In genomic region chr20:57013741-57014140, GRCh38 we compare ENCODE assay signal across 13 cellular contexts.
A peak's percentile ranks its signal among the peaks of the same experiment; 100 is the strongest.
DNase-seq lines count a peak whose midpoint lies in the region; TF ChIP-seq lines count a peak whose summit lies in the region.
"Had no signal": no experiment of that assay in that cellular context is flagged by ENCODE, and none has a peak within 500 bp of the region (broad histone marks: within the 10 kb centered on the region; RNA-seq: fewer than 3 reads in every experiment).

No MANE protein-coding gene starts in this region.

- no peak for TF ChIP-seq CTCF in mammary epithelial cell (conservative IDR thresholded peaks at IDR 0.05 in 1 of 2, IDR thresholded peaks at IDR 0.05 in 1 of 2; ENCODE audit: extremely low read depth in 1 of 2, insufficient read depth in 1 of 2, low read depth in 1 of 2, low read length in 2 of 2)
- TF ChIP-seq CTCF in breast epithelium (IDR thresholded peaks at IDR 0.05), result no peak
- no peak for TF ChIP-seq CTCF in VCaP (conservative IDR thresholded peaks at IDR 0.05)
- no peak for TF ChIP-seq CTCF in BE2C (IDR thresholded peaks at IDR 0.05; ENCODE audit: low read depth, low read length)
- no peak for TF ChIP-seq CTCF in stomach (IDR thresholded peaks at IDR 0.05)

- WGBS in mammary epithelial cell (ENCODE audit: low coverage, missing lambda C conversion rate), result 12% methylated on average over 19 of the region's 19 CpGs
- WGBS in stomach, 5 donors, result 3 to 6% (median 5%) methylated on average over 19 of the region's 19 CpGs

- H3K9ac ChIP-seq in mammary epithelial cell (ENCODE audit: insufficient read depth, low read length), result no peak overlapping the region
- H3K9ac ChIP-seq: KMS-11 had no signal

- TF ChIP-seq POLR2A in breast epithelium (IDR thresholded peaks at IDR 0.05) (no peak), stomach (IDR thresholded peaks at IDR 0.05) (no peak)

- H3K4me1 ChIP-seq in mammary epithelial cell (ENCODE audit: insufficient read depth, low read length), result peaks cover 4% of the 10 kb centered on the region
- no peaks in the 10 kb centered on the region for H3K4me1 ChIP-seq in breast epithelium
- H3K4me1 ChIP-seq in BE2C, result no peaks in the 10 kb centered on the region
- H3K4me1 ChIP-seq in stomach, result peaks cover 0 to 4% (median 0%) of the 10 kb centered on the region in 4 donors
- H3K4me1 ChIP-seq: pancreas had no signal

- DNase-seq in mammary epithelial cell (peak; percentile 18), breast epithelium (ENCODE audit: low spot score in 2 of 2) (no peak), islet precursor cell (peak; percentile 88), BE2C (no peak), globus pallidus (ENCODE audit: low spot score) (no peak), medulla oblongata (ENCODE audit: extremely low spot score) (no peak), stomach (no peak)
- DNase-seq: activated B cell treated with CpG ODN at 0.5 μM for 24 hours; activated naive CD4-positive, alpha-beta T cell treated with anti-CD3 and anti-CD28 coated beads, Interleukin-2, amount 10 ng/mL, durations not matched to agents 7 days and 5 days; NCI-H2029 treated with DMSO at 0.1 percent for 48 hours had no signal

- CTCF ChIA-PET in mammary epithelial cell (lab: Charles Lee; ENCODE audit: low non-redundant PET), result no interaction called here

- H3K27ac ChIP-seq in mammary epithelial cell (ENCODE audit: insufficient read depth, low read depth, low read length), result no peak overlapping the region
- H3K27ac ChIP-seq in breast epithelium, result no peak overlapping the region
- H3K27ac ChIP-seq in VCaP, result peak overlapping the region; percentile 44
- H3K27ac ChIP-seq in stomach, result no peak overlapping the region
- H3K27ac ChIP-seq: KMS-11, pancreas had no signal

- H3K36me3 ChIP-seq in mammary epithelial cell (ENCODE audit: insufficient read depth, low read length) (no peaks in the 10 kb centered on the region), breast epithelium (no peaks in the 10 kb centered on the region), BE2C (no peaks in the 10 kb centered on the region), stomach (no peaks in the 10 kb centered on the region)
- H3K36me3 ChIP-seq: pancreas had no signal

- dilution Hi-C loops in mammary epithelial cell (cut with HindIII; ENCODE audit: low sequenced_read_pairs), result no loop called here

- no peak overlapping the region for H3K4me3 ChIP-seq in mammary epithelial cell (replicated peaks in 1 of 3; ENCODE audit: insufficient read depth in 1 of 3, low read depth in 2 of 3, low read length in 3 of 3)
- peak overlapping the region in 1 of 3 donors; percentile 28 for H3K4me3 ChIP-seq in breast epithelium
- H3K4me3 ChIP-seq in BE2C (ENCODE audit: low read depth, low read length), result no peak overlapping the region
- no peak overlapping the region for H3K4me3 ChIP-seq in stomach
- H3K4me3 ChIP-seq: pancreas had no signal

- intact Hi-C loops in mammary epithelial cell (cut with micrococcal nuclease), result no loop called here
- intact Hi-C loops in breast epithelium (cut with DNase I; ENCODE audit: low total_unique reads), result no loop called here
- intact Hi-C loops in stomach (cut with DNase I; ENCODE audit: low total_unique reads), result no loop called here

- H2AFZ ChIP-seq in mammary epithelial cell (ENCODE audit: low read depth, low read length), result no peak overlapping the region

- in situ Hi-C loops in mammary epithelial cell (cut with MboI; ENCODE audit: low sequenced_read_pairs in 2 of 2), result no loop called here

- TF ChIP-seq EP300 in stomach (IDR thresholded peaks at IDR 0.05), result no peak

- H3K79me2 ChIP-seq in mammary epithelial cell (ENCODE audit: insufficient read depth, low read length), result no peaks in the 10 kb centered on the region

- no peaks in the 10 kb centered on the region for H3K27me3 ChIP-seq in mammary epithelial cell (ENCODE audit: insufficient read depth, low read length)
- H3K27me3 ChIP-seq in breast epithelium, result no peaks in the 10 kb centered on the region
- H3K27me3 ChIP-seq in BE2C, result no peaks in the 10 kb centered on the region
- peaks cover 0 to 60% (median 8%) of the 10 kb centered on the region in 3 donors for H3K27me3 ChIP-seq in stomach

- H3K4me2 ChIP-seq in mammary epithelial cell (ENCODE audit: insufficient read depth, low read depth, low read length), result peak overlapping the region; percentile 45
- H3K4me2 ChIP-seq: KMS-11 had no signal

- BruUV-seq in mammary epithelial cell (replicated peaks; lab: Mats Ljungman, UMichigan), result no TSS peak

- no peaks in the 10 kb centered on the region for H4K20me1 ChIP-seq in mammary epithelial cell (ENCODE audit: insufficient read depth, low read length)

- H3K9me3 ChIP-seq in mammary epithelial cell (replicated peaks; ENCODE audit: insufficient read depth, low read length) (no peaks in the 10 kb centered on the region), breast epithelium (no peaks in the 10 kb centered on the region), BE2C (no peaks in the 10 kb centered on the region), stomach (no peaks in the 10 kb centered on the region)
- H3K9me3 ChIP-seq: pancreas had no signal

Comparison
In these comparisons a context has a peak if more than half of its experiments do, and no peak if none do; other contexts are left out.
1. DNase-seq: peak in mammary epithelial cell (single experiment) and islet precursor cell (single experiment); none in breast epithelium (0 of 2), BE2C (single experiment), globus pallidus (single experiment), medulla oblongata (single experiment) and stomach (single experiment).